9 cellular contexts compared by ENCODE assay signal in genomic region chr16:67394271-67395104, GRCh38. TPM values are rescaled to one million over a fixed set of nuclear protein-coding genes. Genes with fewer than 3 reads are reported as not detected.
DNase-seq lines count a peak whose midpoint lies in the region; ATAC-seq and TF ChIP-seq lines count a peak whose summit lies in the region.
"Had no signal": no experiment of that assay in that cellular context is flagged by ENCODE, and none has a peak within 500 bp of the region (broad histone marks: within the 10 kb centered on the region; RNA-seq: fewer than 3 reads in every experiment).

No MANE protein-coding gene starts in this region.

- H3K4me1 ChIP-seq in vagina: peaks cover 85% of the 10 kb centered on the region

- peaks cover 13% of the 10 kb centered on the region for H3K27me3 Mint-ChIP-seq in activated naive CD4-positive, alpha-beta T cell treated with anti-CD3 and anti-CD28 coated beads, Interleukin-2, amount 50 U/mL, for 24 hours
- peaks cover 84% of the 10 kb centered on the region for H3K27me3 Mint-ChIP-seq in activated naive CD4-positive, alpha-beta T cell treated with anti-CD3 and anti-CD28 coated beads, Interleukin-2, amount 10 ng/mL, durations not matched to agents 7 days and 5 days
- peaks cover 16 to 62% (median 47%) of the 10 kb centered on the region in 3 donors for H3K27me3 Mint-ChIP-seq in naive B cell

- H3K4me3 ChIP-seq in dorsolateral prefrontal cortex: peak overlapping the region in 25 of 59 donors; percentile 9 to 79 (median 66)
- peak overlapping the region; percentile 43 to 62 for H3K4me3 ChIP-seq in vagina
- H3K4me3 ChIP-seq in brain microvascular endothelial cell (ENCODE audit: low read depth, low read length): no peak overlapping the region

- H3K9me3 Mint-ChIP-seq in activated naive CD4-positive, alpha-beta T cell treated with anti-CD3 and anti-CD28 coated beads, Interleukin-2, amount 50 U/mL, for 24 hours: no peaks in the 10 kb centered on the region
- H3K9me3 Mint-ChIP-seq in activated naive CD4-positive, alpha-beta T cell treated with anti-CD3 and anti-CD28 coated beads, Interleukin-2, amount 10 ng/mL, durations not matched to agents 7 days and 5 days: no peaks in the 10 kb centered on the region
- no peaks in the 10 kb centered on the region for H3K9me3 Mint-ChIP-seq in naive B cell

- no peaks in the 10 kb centered on the region for H3K36me3 ChIP-seq in vagina
- H3K36me3 ChIP-seq in brain microvascular endothelial cell (replicated peaks): no peaks in the 10 kb centered on the region
- H3K36me3 ChIP-seq: pancreas had no signal

- intact Hi-C loops in dorsolateral prefrontal cortex (cut with DNase I): loop anchor here in 1 of 2 donors (5.0 kb wide), 1 partner anchor 32 kb away; no protein-coding TSS in a partner anchor
- intact Hi-C loops in vagina (cut with DNase I): no loop called here

- ATAC-seq in naive B cell (ENCODE audit: low read depth in 2 of 2): peak; percentile 61 to 67
- no peak for ATAC-seq in GM21619 (IDR thresholded peaks at IDR 0.05; ENCODE audit: unreplicated experiment)

- H3K27ac ChIP-seq in dorsolateral prefrontal cortex (peak overlapping the region in 51 of 59 donors; percentile 49 to 99 (median 96)), vagina (peak overlapping the region; percentile 65), brain microvascular endothelial cell (no peak overlapping the region)

- DNase-seq in activated naive CD4-positive, alpha-beta T cell treated with anti-CD3 and anti-CD28 coated beads, Interleukin-2, amount 10 ng/mL, durations not matched to agents 7 days and 5 days: no peak
- DNase-seq in dorsolateral prefrontal cortex (no peak), naive B cell (peak; percentile 27), vagina (ENCODE audit: extremely low spot score in 2 of 2) (no peak), brain microvascular endothelial cell (no peak), GM10266 (ENCODE audit: extremely low spot score) (no peak)

- H3K9me3 ChIP-seq in vagina: no peaks in the 10 kb centered on the region
- H3K9me3 ChIP-seq: pancreas had no signal

- H3K27ac Mint-ChIP-seq in activated naive CD4-positive, alpha-beta T cell treated with anti-CD3 and anti-CD28 coated beads, Interleukin-2, amount 50 U/mL, for 24 hours: no peak overlapping the region
- no peak overlapping the region for H3K27ac Mint-ChIP-seq in activated naive CD4-positive, alpha-beta T cell treated with anti-CD3 and anti-CD28 coated beads, Interleukin-2, amount 10 ng/mL, durations not matched to agents 7 days and 5 days
- H3K27ac Mint-ChIP-seq in naive B cell: peak overlapping the region in 3 of 6 donors; percentile 72 to 97 (median 83)

- H3K36me3 Mint-ChIP-seq in activated naive CD4-positive, alpha-beta T cell treated with anti-CD3 and anti-CD28 coated beads, Interleukin-2, amount 50 U/mL, for 24 hours: no peaks in the 10 kb centered on the region
- H3K36me3 Mint-ChIP-seq in activated naive CD4-positive, alpha-beta T cell treated with anti-CD3 and anti-CD28 coated beads, Interleukin-2, amount 10 ng/mL, durations not matched to agents 7 days and 5 days: no peaks in the 10 kb centered on the region
- no peaks in the 10 kb centered on the region for H3K36me3 Mint-ChIP-seq in naive B cell

- TF ChIP-seq CTCF in dorsolateral prefrontal cortex (IDR thresholded peaks at IDR 0.05 in 54 of 56, conservative IDR thresholded peaks at IDR 0.05 in 2 of 56; ENCODE audit: low read depth in 1 of 56, partially characterized antibody in 56 of 56) (no peak), vagina (IDR thresholded peaks at IDR 0.05) (no peak), brain microvascular endothelial cell (IDR thresholded peaks at IDR 0.05; ENCODE audit: low read depth, low read length, missing control alignments) (no peak), GM10266 (IDR thresholded peaks at IDR 0.05; ENCODE audit: control insufficient read depth, insufficient read depth, low read depth, missing control alignments) (no peak)

- H3K27me3 ChIP-seq in dorsolateral prefrontal cortex: peaks cover 0 to 7% (median 0%) of the 10 kb centered on the region in 45 donors
- no peaks in the 10 kb centered on the region for H3K27me3 ChIP-seq in vagina
- H3K27me3 ChIP-seq in brain microvascular endothelial cell (replicated peaks): peaks cover 4% of the 10 kb centered on the region
- H3K27me3 ChIP-seq: pancreas had no signal

- no peak for TF ChIP-seq POLR2A in vagina (IDR thresholded peaks at IDR 0.05)

- in situ Hi-C loops in brain microvascular endothelial cell (cut with HindIII; ENCODE audit: low pct_ligation_motif_present, low sequenced_read_pairs): no loop called here

- peaks cover 5% of the 10 kb centered on the region for H3K4me1 Mint-ChIP-seq in activated naive CD4-positive, alpha-beta T cell treated with anti-CD3 and anti-CD28 coated beads, Interleukin-2, amount 50 U/mL, for 24 hours
- H3K4me1 Mint-ChIP-seq in activated naive CD4-positive, alpha-beta T cell treated with anti-CD3 and anti-CD28 coated beads, Interleukin-2, amount 10 ng/mL, durations not matched to agents 7 days and 5 days: peaks cover 10% of the 10 kb centered on the region
- H3K4me1 Mint-ChIP-seq in naive B cell: peaks cover 20 to 35% (median 33%) of the 10 kb centered on the region in 3 donors

- peak overlapping the region; percentile 64 for H3K4me3 Mint-ChIP-seq in activated naive CD4-positive, alpha-beta T cell treated with anti-CD3 and anti-CD28 coated beads, Interleukin-2, amount 50 U/mL, for 24 hours
- H3K4me3 Mint-ChIP-seq in activated naive CD4-positive, alpha-beta T cell treated with anti-CD3 and anti-CD28 coated beads, Interleukin-2, amount 10 ng/mL, durations not matched to agents 7 days and 5 days: no peak overlapping the region
- peak overlapping the region; percentile 44 to 91 (median 85) for H3K4me3 Mint-ChIP-seq in naive B cell

- CTCF ChIA-PET in activated naive CD4-positive, alpha-beta T cell treated with anti-CD3 and anti-CD28 coated beads, Interleukin-2, amount 10 ng/mL, durations not matched to agents 7 days and 5 days (lab: Charles Lee): interaction anchor here (1.0 to 1.3 kb wide), 3 partner anchors 113 to 196 kb away, joined by 3 read pairs; no protein-coding TSS in a partner anchor

RNA-seq across cellular contexts. Expression of gene TPPP3, which starts 1.2 kb away (rescaled TPM):
- total RNA-seq in dorsolateral prefrontal cortex: 100 to 1,000 TPM in 32 of 120 experiments, 10 to 100 TPM in 88; 25.3 to 256 (median 73.1) TPM
- polyA plus RNA-seq in naive B cell (ENCODE audit: low read depth in 6 of 6): not detected
- 28.2 TPM for total RNA-seq in vagina

RNA-seq across cellular contexts. Expression of gene ZDHHC1, which starts 21.8 kb away (rescaled TPM):
- 10 to 100 TPM in 81 of 120 experiments, 1 to 10 TPM in 39; 5.3 to 22.6 (median 11.7) TPM for total RNA-seq in dorsolateral prefrontal cortex
- under 1 TPM in 3 of 6 donors, not detected in 3; 0.17 to 0.23 (median 0.21) TPM for polyA plus RNA-seq in naive B cell (ENCODE audit: low read depth in 6 of 6)
- total RNA-seq in vagina: 22.3 TPM

RNA-seq across cellular contexts. Expression of gene HSD11B2, which starts 36.4 kb away (rescaled TPM):
- total RNA-seq in dorsolateral prefrontal cortex (10 to 100 TPM in 24 of 120 experiments, 1 to 10 TPM in 89, under 1 TPM in 7; 0.58 to 24.5 (median 6.2) TPM), vagina (30.2 TPM)
- polyA plus RNA-seq in naive B cell (ENCODE audit: low read depth in 6 of 6): not detected
